ENCODE assay signal across 1 cellular context in genomic region chr20:31879143-31879987, GRCh38.
TF ChIP-seq lines count a peak whose summit lies in the region.

No MANE protein-coding gene starts in this region.

TF ChIP-seq in GM12878, 131 proteins besides CTCF, POLR2A, EP300 and RAD21 (continued from another document and continues in another):
- TF ChIP-seq ZBTB40 (IDR thresholded peaks at IDR 0.05; ENCODE audit: borderline replicate concordance) (no peak), NFIC (IDR thresholded peaks at IDR 0.05; ENCODE audit: low read depth, low read length) (no peak), FOXK2 (IDR thresholded peaks at IDR 0.05) (no peak), SMC3 (IDR thresholded peaks at IDR 0.05; ENCODE audit: borderline replicate concordance, low read length) (no peak), HSF1 (IDR thresholded peaks at IDR 0.05; ENCODE audit: low read depth, low read length) (no peak), NR2C2 (IDR thresholded peaks at IDR 0.05; ENCODE audit: borderline replicate concordance, control insufficient read depth, insufficient read length, low read depth) (no peak), RBBP5 (conservative IDR thresholded peaks at IDR 0.05) (no peak), WRNIP1 (IDR thresholded peaks at IDR 0.05; ENCODE audit: borderline replicate concordance, low read depth, low read length) (no peak), ZNF24 (IDR thresholded peaks at IDR 0.05) (no peak), RUNX3 (IDR thresholded peaks at IDR 0.05; ENCODE audit: low read length) (0 out of 2 replicates have a peak, but pooled peaks have one; percentile 9), CHD4 (IDR thresholded peaks at IDR 0.05) (no peak), BRCA1 (IDR thresholded peaks at IDR 0.05; ENCODE audit: low read depth, low read length) (no peak), ATF3 (IDR thresholded peaks at IDR 0.05; ENCODE audit: borderline replicate concordance, extremely low read depth, low read depth, low read length) (no peak), LARP7 (IDR thresholded peaks at IDR 0.05) (peak; percentile 91), CREM (IDR thresholded peaks at IDR 0.05; ENCODE audit: low read depth) (no peak), HDAC6 (IDR thresholded peaks at IDR 0.05; ENCODE audit: unreplicated experiment) (no peak), SKIL (IDR thresholded peaks at IDR 0.05; ENCODE audit: low read depth, poor library complexity, severe bottlenecking) (no peak), FOS (IDR thresholded peaks at IDR 0.05; ENCODE audit: borderline replicate concordance, extremely low read depth, insufficient read length) (no peak), SREBF1 (IDR thresholded peaks at IDR 0.05; ENCODE audit: low read length) (no peak), EZH2 (IDR thresholded peaks at IDR 0.05; ENCODE audit: borderline replicate concordance, control insufficient read depth, low read depth, low read length) (no peak), SMAD5 (IDR thresholded peaks at IDR 0.05; ENCODE audit: low read depth) (no peak), IRF3 (IDR thresholded peaks at IDR 0.05) (no peak), IKZF1 (conservative IDR thresholded peaks at IDR 0.05) (peak; percentile 40; the same call in 1 of the 2 replicates), RFX5 (IDR thresholded peaks at IDR 0.05; ENCODE audit: low read depth, low read length) (0 out of 2 replicates have a peak, but pooled peaks have one; percentile 29), ZBTB11 (CRISPR knock-in tag; IDR thresholded peaks at IDR 0.05) (no peak), KLF5 (IDR thresholded peaks at IDR 0.05; ENCODE audit: partially characterized antibody) (no peak), BACH1 (IDR thresholded peaks at IDR 0.05; ENCODE audit: borderline replicate concordance) (peak; percentile 96), MYC (IDR thresholded peaks at IDR 0.05; ENCODE audit: insufficient read depth, insufficient read length, insufficient replicate concordance, low read length, severe bottlenecking) (no peak), POU2F2 (IDR thresholded peaks at IDR 0.05; ENCODE audit: borderline replicate concordance, low read depth, low read length) (no peak), ASH2L (IDR thresholded peaks at IDR 0.05; ENCODE audit: borderline replicate concordance, low read depth) (no peak), RAD51 (IDR thresholded peaks at IDR 0.05) (no peak), YBX1 (IDR thresholded peaks at IDR 0.05) (no peak), SUZ12 (IDR thresholded peaks at IDR 0.05; ENCODE audit: unreplicated experiment) (no peak), BCLAF1 (IDR thresholded peaks at IDR 0.05) (no peak), ATF2 (IDR thresholded peaks at IDR 0.05; ENCODE audit: low read length) (no peak), POLR2AphosphoS5 (IDR thresholded peaks at IDR 0.05; ENCODE audit: low read length) (no peak), YY1 (IDR thresholded peaks at IDR 0.05; ENCODE audit: low read depth, low read length) (no peak), NFYA (IDR thresholded peaks at IDR 0.05; ENCODE audit: borderline replicate concordance, low read depth, low read length) (no peak), TBL1XR1 (IDR thresholded peaks at IDR 0.05; ENCODE audit: low read depth, low read length) (no peak), NRF1 (conservative IDR thresholded peaks at IDR 0.05; ENCODE audit: low read depth, low read length) (peak; percentile 46), SRF (IDR thresholded peaks at IDR 0.05; ENCODE audit: low read depth in 2 of 2, low read length in 2 of 2) (no peak), CEBPZ (IDR thresholded peaks at IDR 0.05; ENCODE audit: low read depth, low read length) (no peak), ETV6 (conservative IDR thresholded peaks at IDR 0.05 in 1 of 2, IDR thresholded peaks at IDR 0.05 in 1 of 2; ENCODE audit: borderline replicate concordance in 1 of 2, low read depth in 1 of 2) (no peak), KAT2A (conservative IDR thresholded peaks at IDR 0.05; ENCODE audit: control insufficient read depth, low read depth, low read length) (no peak)
